In the genomic region with DNA sequence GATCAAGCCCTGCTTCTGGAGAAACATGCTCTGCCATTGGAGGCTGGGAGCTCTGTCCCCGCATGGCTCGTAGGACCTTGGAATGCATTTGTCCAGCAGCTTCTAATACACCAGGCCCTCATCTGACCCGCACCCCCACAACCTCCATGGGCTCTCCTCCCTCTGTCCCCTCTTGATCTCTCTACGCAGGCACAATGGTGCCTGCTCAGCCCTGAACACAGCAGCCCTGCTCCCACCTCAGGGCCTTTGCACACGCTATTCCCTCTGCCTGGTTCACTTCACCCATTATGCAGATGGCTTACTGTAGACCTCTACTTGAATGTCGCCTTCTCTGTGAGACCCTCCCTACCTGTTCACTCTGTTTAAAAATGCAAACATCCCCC, we compare ENCODE assay signal across 10 cellular contexts. TPM values are rescaled to one million over a fixed set of nuclear protein-coding genes. Genes with fewer than 3 reads are reported as not detected.
A peak's percentile ranks its signal among the peaks of the same experiment; 100 is the strongest.
DNase-seq lines count a peak whose midpoint lies in the region; ATAC-seq and TF ChIP-seq lines count a peak whose summit lies in the region.
"Had no signal": no experiment of that assay in that cellular context is flagged by ENCODE, and none has a peak within 500 bp of the region (broad histone marks: within the 10 kb centered on the region; RNA-seq: fewer than 3 reads in every experiment).

No MANE protein-coding gene starts in this region.

- H3K4me3 ChIP-seq in fibroblast of lung (replicated peaks in 1 of 4; ENCODE audit: control extremely low read depth in 1 of 4, insufficient read depth in 1 of 4, low read depth in 3 of 4, low read length in 4 of 4) (no peak overlapping the region), MG63 (no peak overlapping the region)

- peak overlapping the region; percentile 100 for H3K27ac Mint-ChIP-seq in activated CD4-positive, alpha-beta T cell treated with anti-CD3 and anti-CD28 coated beads, Interleukin-2, amount 10 ng/mL, durations not matched to agents 24 days and 14 days
- H3K27ac Mint-ChIP-seq in T-helper 17 cell, result peak overlapping the region; percentile 84
- H3K27ac Mint-ChIP-seq in stimulated activated effector memory CD8-positive, alpha-beta T cell treated with anti-CD3 and anti-CD28 coated beads, Interleukin-12 subunit alpha, Interleukin-12 subunit beta, amount 100 ng/mL, for 72 hours, result peak overlapping the region; percentile 100

- DNase-seq in activated CD4-positive, alpha-beta T cell treated with anti-CD3 and anti-CD28 coated beads, Interleukin-2, amount 10 ng/mL, durations not matched to agents 24 days and 14 days, result no peak
- no peak for DNase-seq in activated CD4-positive, alpha-beta T cell treated with anti-CD3 and anti-CD28 coated beads, Interleukin-2, amount 50 U/mL, for 4 hours
- DNase-seq in T-helper 17 cell (no peak), fibroblast of lung (ENCODE audit: low read depth in 2 of 2) (no peak), NCI-H187 treated with DMSO at 0.1 percent for 48 hours (lab: John Stamatoyannopoulos, UW) (no peak), MG63 (no peak), NCI-H146 treated with DMSO at 0.1 percent for 48 hours (lab: John Stamatoyannopoulos, UW; ENCODE audit: unreplicated experiment) (no peak)
- DNase-seq in stimulated activated effector memory CD8-positive, alpha-beta T cell treated with anti-CD3 and anti-CD28 coated beads, Interleukin-12 subunit alpha, Interleukin-12 subunit beta, amount 100 ng/mL, for 72 hours (ENCODE audit: low spot score in 2 of 2), result peak in 1 of 2 donors; percentile 74
- DNase-seq: WERI-Rb-1 had no signal

- no peak overlapping the region for H2AFZ ChIP-seq in fibroblast of lung (ENCODE audit: low read length)

- H3K27me3 Mint-ChIP-seq in activated CD4-positive, alpha-beta T cell treated with anti-CD3 and anti-CD28 coated beads, Interleukin-2, amount 10 ng/mL, durations not matched to agents 24 days and 14 days, result no peaks in the 10 kb centered on the region
- no peaks in the 10 kb centered on the region for H3K27me3 Mint-ChIP-seq in T-helper 17 cell

- no peaks in the 10 kb centered on the region for H3K79me2 ChIP-seq in fibroblast of lung (ENCODE audit: control insufficient read depth, insufficient read depth, low read length)

- peak overlapping the region; percentile 52 for H3K27ac ChIP-seq in fibroblast of lung (ENCODE audit: insufficient read depth, low read length)
- H3K27ac ChIP-seq: WERI-Rb-1 had no signal

- no peaks in the 10 kb centered on the region for H4K20me1 ChIP-seq in fibroblast of lung (ENCODE audit: control insufficient read depth, extremely low read depth, insufficient read depth, low read length)

- intact Hi-C loops in activated CD4-positive, alpha-beta T cell treated with anti-CD3 and anti-CD28 coated beads, Interleukin-2, amount 10 ng/mL, durations not matched to agents 24 days and 14 days (cut with micrococcal nuclease), result loop anchor here (1.0 to 10.0 kb wide), 5 partner anchors 44 to 917 kb away; partner anchors contain the start of genes PTPN1 and ZNFX1

- H3K4me1 ChIP-seq in fibroblast of lung (ENCODE audit: control insufficient read depth, extremely low read depth, insufficient read depth, low read length), result peaks cover 16% of the 10 kb centered on the region

- H3K9me3 ChIP-seq in T-helper 17 cell (ENCODE audit: control insufficient read depth, low read length, poor library complexity, severe bottlenecking), result no peaks in the 10 kb centered on the region
- no peaks in the 10 kb centered on the region for H3K9me3 ChIP-seq in fibroblast of lung (ENCODE audit: control insufficient read depth, insufficient read depth, low read depth, low read length)
- no peaks in the 10 kb centered on the region for H3K9me3 ChIP-seq in MG63

- peaks cover 66% of the 10 kb centered on the region for H3K36me3 Mint-ChIP-seq in activated CD4-positive, alpha-beta T cell treated with anti-CD3 and anti-CD28 coated beads, Interleukin-2, amount 10 ng/mL, durations not matched to agents 24 days and 14 days (ENCODE audit: low read depth)
- peaks cover 3% of the 10 kb centered on the region for H3K36me3 Mint-ChIP-seq in T-helper 17 cell (ENCODE audit: low read depth)
- peaks cover 95% of the 10 kb centered on the region for H3K36me3 Mint-ChIP-seq in stimulated activated effector memory CD8-positive, alpha-beta T cell treated with anti-CD3 and anti-CD28 coated beads, Interleukin-12 subunit alpha, Interleukin-12 subunit beta, amount 100 ng/mL, for 72 hours

- TF ChIP-seq CTCF in fibroblast of lung (conservative IDR thresholded peaks at IDR 0.05 in 1 of 2, IDR thresholded peaks at IDR 0.05 in 1 of 2; ENCODE audit: low read depth in 1 of 2, low read length in 2 of 2), result no peak

- no peak overlapping the region for H3K4me2 ChIP-seq in fibroblast of lung (ENCODE audit: extremely low read depth, insufficient read depth, low read length)

- peak overlapping the region; percentile 90 for H3K4me3 Mint-ChIP-seq in activated CD4-positive, alpha-beta T cell treated with anti-CD3 and anti-CD28 coated beads, Interleukin-2, amount 10 ng/mL, durations not matched to agents 24 days and 14 days
- H3K4me3 Mint-ChIP-seq in T-helper 17 cell, result peak overlapping the region; percentile 78
- peak overlapping the region; percentile 90 for H3K4me3 Mint-ChIP-seq in stimulated activated effector memory CD8-positive, alpha-beta T cell treated with anti-CD3 and anti-CD28 coated beads, Interleukin-12 subunit alpha, Interleukin-12 subunit beta, amount 100 ng/mL, for 72 hours

- peaks cover 78% of the 10 kb centered on the region for H3K4me1 Mint-ChIP-seq in activated CD4-positive, alpha-beta T cell treated with anti-CD3 and anti-CD28 coated beads, Interleukin-2, amount 10 ng/mL, durations not matched to agents 24 days and 14 days
- peaks cover 35% of the 10 kb centered on the region for H3K4me1 Mint-ChIP-seq in T-helper 17 cell
- H3K4me1 Mint-ChIP-seq in stimulated activated effector memory CD8-positive, alpha-beta T cell treated with anti-CD3 and anti-CD28 coated beads, Interleukin-12 subunit alpha, Interleukin-12 subunit beta, amount 100 ng/mL, for 72 hours, result peaks cover 86% of the 10 kb centered on the region

- ATAC-seq in T-helper 17 cell, result no peak
- ATAC-seq in stimulated activated effector memory CD8-positive, alpha-beta T cell treated with anti-CD3 and anti-CD28 coated beads, Interleukin-12 subunit alpha, Interleukin-12 subunit beta, amount 100 ng/mL, for 72 hours, result no peak

- H3K36me3 ChIP-seq in fibroblast of lung (ENCODE audit: control insufficient read depth, insufficient read depth, low read length), result no peaks in the 10 kb centered on the region
- H3K36me3 ChIP-seq in MG63, result no peaks in the 10 kb centered on the region
- H3K36me3 ChIP-seq: WERI-Rb-1 had no signal

- no peak overlapping the region for H3K9ac ChIP-seq in fibroblast of lung (ENCODE audit: insufficient read depth, low read length)

- peaks cover 16% of the 10 kb centered on the region for H3K9me3 Mint-ChIP-seq in activated CD4-positive, alpha-beta T cell treated with anti-CD3 and anti-CD28 coated beads, Interleukin-2, amount 10 ng/mL, durations not matched to agents 24 days and 14 days
- H3K9me3 Mint-ChIP-seq in stimulated activated effector memory CD8-positive, alpha-beta T cell treated with anti-CD3 and anti-CD28 coated beads, Interleukin-12 subunit alpha, Interleukin-12 subunit beta, amount 100 ng/mL, for 72 hours, result peaks cover 4% of the 10 kb centered on the region

- H3K27me3 ChIP-seq in fibroblast of lung (ENCODE audit: control insufficient read depth, insufficient read depth, low read length), result no peaks in the 10 kb centered on the region
- H3K27me3 ChIP-seq in MG63, result no peaks in the 10 kb centered on the region

RNA-seq across cellular contexts. Expression of gene PTGIS, which starts 27.0 kb away (rescaled TPM):
- 51.7 and 57.6 TPM in 2 replicates for total RNA-seq in activated CD4-positive, alpha-beta T cell treated with anti-CD3 and anti-CD28 coated beads, Interleukin-2, amount 10 ng/mL, durations not matched to agents 24 days and 14 days
- total RNA-seq in T-helper 17 cell (not detected), fibroblast of lung (41.5 and 79.1 TPM in 2 replicates)
- polyA plus RNA-seq in fibroblast of lung, result 6.8 and 33.1 TPM in 2 replicates
- polyA plus RNA-seq in fibroblast of lung (2012), result 5.3 and 22.0 TPM in 2 replicates
- 24.8 and 159 TPM in 2 replicates for polyA minus RNA-seq in fibroblast of lung (ENCODE audit: low replicate concordance)
- total RNA-seq in MG63 (2014; rRNA removed; shearing (Covaris generic); ENCODE audit: low replicate concordance), result 4.1 and 6.2 TPM in 2 replicates
- total RNA-seq: A673 had no signal
